In the genomic region with DNA sequence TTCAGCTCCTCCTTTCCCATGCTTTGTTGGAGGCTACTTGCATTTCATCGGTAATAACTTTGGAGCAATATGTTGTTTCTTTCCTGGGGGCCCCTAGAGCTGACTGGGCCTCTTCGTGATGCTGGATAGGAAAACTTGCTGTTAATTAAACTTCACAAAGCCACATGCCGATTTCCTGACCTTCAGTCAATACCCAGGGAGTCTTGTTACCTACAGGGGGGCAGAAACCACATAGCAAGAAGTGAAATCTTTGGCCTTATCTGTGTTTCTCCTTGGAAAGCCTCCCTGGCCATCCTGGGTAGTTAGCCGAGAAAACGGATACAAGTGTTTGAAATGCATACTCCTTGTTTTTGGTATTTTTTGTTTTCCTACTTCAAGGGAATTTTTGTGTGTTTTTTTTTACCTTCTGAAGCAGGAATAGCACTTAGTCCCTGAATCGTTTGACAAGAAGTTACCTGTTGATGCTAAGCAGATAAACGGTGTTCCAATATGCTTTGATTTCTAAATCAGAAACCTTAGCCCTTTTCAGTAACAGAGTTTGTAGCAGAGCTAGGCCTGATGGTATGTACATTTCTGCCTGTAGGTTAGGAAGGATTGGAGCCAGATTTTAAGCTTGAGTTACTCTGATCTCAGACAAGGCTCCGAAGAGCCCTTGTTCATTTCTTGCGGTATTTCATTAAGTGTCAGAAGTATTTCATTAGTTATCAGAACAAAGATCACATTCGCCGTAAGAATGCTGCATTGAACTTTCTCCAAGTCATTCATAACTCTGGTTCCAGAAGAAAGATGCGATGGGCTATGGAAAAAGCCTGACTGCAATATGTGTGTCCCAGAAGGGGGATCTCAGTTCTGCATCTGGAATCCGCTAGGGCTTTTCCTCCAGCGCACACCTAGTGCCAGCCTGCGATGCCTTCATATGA, we compare ENCODE assay signal across 1 cellular context.
TF ChIP-seq lines count a peak whose summit lies in the region.

No MANE protein-coding gene starts in this region.

TF ChIP-seq in SK-N-SH, 30 proteins besides CTCF, POLR2A, EP300 and RAD21 (continued from another document):
- TF ChIP-seq, protein P1, sequence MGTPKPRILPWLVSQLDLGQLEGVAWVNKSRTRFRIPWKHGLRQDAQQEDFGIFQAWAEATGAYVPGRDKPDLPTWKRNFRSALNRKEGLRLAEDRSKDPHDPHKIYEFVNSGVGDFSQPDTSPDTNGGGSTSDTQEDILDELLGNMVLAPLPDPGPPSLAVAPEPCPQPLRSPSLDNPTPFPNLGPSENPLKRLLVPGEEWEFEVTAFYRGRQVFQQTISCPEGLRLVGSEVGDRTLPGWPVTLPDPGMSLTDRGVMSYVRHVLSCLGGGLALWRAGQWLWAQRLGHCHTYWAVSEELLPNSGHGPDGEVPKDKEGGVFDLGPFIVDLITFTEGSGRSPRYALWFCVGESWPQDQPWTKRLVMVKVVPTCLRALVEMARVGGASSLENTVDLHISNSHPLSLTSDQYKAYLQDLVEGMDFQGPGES (IDR thresholded peaks at IDR 0.05; ENCODE audit: low read depth, low read length), result no peak
TF ChIP-seq in SK-N-SH: peak in this region for 7.
